Comparison of ENCODE assay signal across 1 cellular context in genomic region chr11:113895367-113896155, GRCh38.
TF ChIP-seq lines count a peak whose summit lies in the region.

No MANE protein-coding gene starts in this region.

TF ChIP-seq in IMR-90, 13 proteins besides CTCF, POLR2A, EP300 and RAD21 (continued from another document):
- TF ChIP-seq, protein P1, sequence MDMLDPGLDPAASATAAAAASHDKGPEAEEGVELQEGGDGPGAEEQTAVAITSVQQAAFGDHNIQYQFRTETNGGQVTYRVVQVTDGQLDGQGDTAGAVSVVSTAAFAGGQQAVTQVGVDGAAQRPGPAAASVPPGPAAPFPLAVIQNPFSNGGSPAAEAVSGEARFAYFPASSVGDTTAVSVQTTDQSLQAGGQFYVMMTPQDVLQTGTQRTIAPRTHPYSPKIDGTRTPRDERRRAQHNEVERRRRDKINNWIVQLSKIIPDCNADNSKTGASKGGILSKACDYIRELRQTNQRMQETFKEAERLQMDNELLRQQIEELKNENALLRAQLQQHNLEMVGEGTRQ (IDR thresholded peaks at IDR 0.05; ENCODE audit: low read depth, low read length): no peak
- no peak for TF ChIP-seq SMC3 (IDR thresholded peaks at IDR 0.05; ENCODE audit: low read depth, low read length)
- TF ChIP-seq RCOR1 (IDR thresholded peaks at IDR 0.05; ENCODE audit: insufficient replicate concordance, low read length): no peak
- no peak for TF ChIP-seq ELK1 (IDR thresholded peaks at IDR 0.05; ENCODE audit: borderline replicate concordance, low read depth, low read length)
- TF ChIP-seq BHLHE40 (IDR thresholded peaks at IDR 0.05; ENCODE audit: low read depth, low read length): no peak
- no peak for TF ChIP-seq FOS (IDR thresholded peaks at IDR 0.05; ENCODE audit: low read depth, low read length)
- no peak for TF ChIP-seq CEBPB (IDR thresholded peaks at IDR 0.05; ENCODE audit: low read depth, low read length)
